ENCODE assay signal across 16 cellular contexts in genomic region chr16:77574867-77575619, GRCh38.
DNase-seq lines count a peak whose midpoint lies in the region; ATAC-seq and TF ChIP-seq lines count a peak whose summit lies in the region.
"Had no signal": no experiment of that assay in that cellular context is flagged by ENCODE, and none has a peak within 500 bp of the region (broad histone marks: within the 10 kb centered on the region; RNA-seq: fewer than 3 reads in every experiment).

No MANE protein-coding gene starts in this region.

- ATAC-seq in Right ventricle myocardium inferior (peak; percentile 50), aorta (ENCODE audit: low FRiP score) (peak; percentile 65), GM19328 (IDR thresholded peaks at IDR 0.05; ENCODE audit: unreplicated experiment) (no peak), GM18868 (IDR thresholded peaks at IDR 0.05; ENCODE audit: unreplicated experiment) (no peak)
- ATAC-seq: activated CD4-positive, CD25-positive, alpha-beta regulatory T cell treated with anti-CD3 and anti-CD28 coated beads, Interleukin-2, amount 50 U/mL, for 24 hours; PC-3 had no signal

- no peak for TF ChIP-seq CTCF in right atrium auricular region (IDR thresholded peaks at IDR 0.05)
- TF ChIP-seq CTCF in left ventricle myocardium inferior (IDR thresholded peaks at IDR 0.05; ENCODE audit: borderline replicate concordance), result no peak
- TF ChIP-seq CTCF in nephron progenitor cell (IDR thresholded peaks at IDR 0.05), result no peak

- no peaks in the 10 kb centered on the region for H3K36me3 ChIP-seq in right atrium auricular region
- H3K36me3 ChIP-seq in left ventricle myocardium inferior, result no peaks in the 10 kb centered on the region
- H3K36me3 ChIP-seq in aorta (ENCODE audit: control insufficient read depth in 1 of 2, insufficient read depth in 2 of 2, low read length in 1 of 2), result no peaks in the 10 kb centered on the region
- H3K36me3 ChIP-seq: HAP-1 had no signal

- H3K27me3 Mint-ChIP-seq in nephron progenitor cell (ENCODE audit: low read depth, poor library complexity), result peaks cover 8% of the 10 kb centered on the region

- H3K27ac Mint-ChIP-seq in nephron progenitor cell, result peak overlapping the region; percentile 52

- no peak overlapping the region for H3K4me3 Mint-ChIP-seq in nephron progenitor cell

- H3K27ac ChIP-seq in right atrium auricular region (peak overlapping the region in 1 of 2 donors; percentile 15), left ventricle myocardium inferior (replicated peaks) (peak overlapping the region; percentile 30), aorta (ENCODE audit: low read depth in 1 of 2, low read length in 2 of 2) (no peak overlapping the region)
- H3K27ac ChIP-seq: 22Rv1 had no signal

- DNase-seq in Right ventricle myocardium inferior (ENCODE audit: missing footprints), result no peak
- DNase-seq in right atrium auricular region (ENCODE audit: low spot score), result no peak
- no peak for DNase-seq in left ventricle myocardium inferior
- no peak for DNase-seq in nephron progenitor cell
- no peak for DNase-seq in aorta
- DNase-seq in COR-L47 (lab: John Stamatoyannopoulos, UW), result no peak
- DNase-seq: C1 segment of cervical spinal cord, NCI-H1092, NCI-H748 treated with DMSO at 0.1 percent for 48 hours, PC-3 had no signal

- whole genome bisulfite sequencing in aorta, 2 donors, result 69 to 75% methylated on average over 13 of the region's 13 CpGs

- H3K4me3 ChIP-seq in right atrium auricular region (no peak overlapping the region), left ventricle myocardium inferior (no peak overlapping the region), aorta (ENCODE audit: low read length in 2 of 2) (no peak overlapping the region)
- H3K4me3 ChIP-seq: HAP-1, smooth muscle cell had no signal

- peaks cover 16% of the 10 kb centered on the region for H3K4me1 Mint-ChIP-seq in nephron progenitor cell

- peaks cover 0 to 5% of the 10 kb centered on the region in 2 donors for H3K9me3 ChIP-seq in right atrium auricular region
- H3K9me3 ChIP-seq in left ventricle myocardium inferior (replicated peaks), result peaks cover 7% of the 10 kb centered on the region
- H3K9me3 ChIP-seq in aorta (ENCODE audit: control insufficient read depth, low read length), result no peaks in the 10 kb centered on the region
- H3K9me3 ChIP-seq: HAP-1 had no signal

- intact Hi-C loops in Right ventricle myocardium inferior (cut with DNase I) (loop anchor here (5.0 kb wide), 1 partner anchor 78 kb away; no protein-coding TSS in a partner anchor), left ventricle myocardium inferior (cut with micrococcal nuclease) (no loop called here), aorta (cut with DNase I) (no loop called here)

- H3K4me1 ChIP-seq in right atrium auricular region, result peaks cover 0 to 4% of the 10 kb centered on the region in 2 donors
- peaks cover 18% of the 10 kb centered on the region for H3K4me1 ChIP-seq in left ventricle myocardium inferior
- no peaks in the 10 kb centered on the region for H3K4me1 ChIP-seq in aorta (ENCODE audit: control insufficient read depth in 1 of 2, insufficient read depth in 2 of 2, low read length in 2 of 2)
- H3K4me1 ChIP-seq: HAP-1 had no signal

- H3K36me3 Mint-ChIP-seq in nephron progenitor cell (ENCODE audit: low read depth), result no peaks in the 10 kb centered on the region

- peaks cover 10% of the 10 kb centered on the region for H3K9me3 Mint-ChIP-seq in nephron progenitor cell

- H3K27me3 ChIP-seq in right atrium auricular region (no peaks in the 10 kb centered on the region), left ventricle myocardium inferior (ENCODE audit: low read depth) (peaks cover 15% of the 10 kb centered on the region), aorta (ENCODE audit: control insufficient read depth in 1 of 2, insufficient read depth in 2 of 2, low read length in 1 of 2) (no peaks in the 10 kb centered on the region)

Comparison
In these comparisons a context has a peak if more than half of its experiments do, and no peak if none do; other contexts are left out.
1. ATAC-seq: peak in Right ventricle myocardium inferior (single experiment) and aorta (single experiment); none in GM19328 (single experiment) and GM18868 (single experiment).